9 cellular contexts compared by ENCODE assay signal in the genomic region with DNA sequence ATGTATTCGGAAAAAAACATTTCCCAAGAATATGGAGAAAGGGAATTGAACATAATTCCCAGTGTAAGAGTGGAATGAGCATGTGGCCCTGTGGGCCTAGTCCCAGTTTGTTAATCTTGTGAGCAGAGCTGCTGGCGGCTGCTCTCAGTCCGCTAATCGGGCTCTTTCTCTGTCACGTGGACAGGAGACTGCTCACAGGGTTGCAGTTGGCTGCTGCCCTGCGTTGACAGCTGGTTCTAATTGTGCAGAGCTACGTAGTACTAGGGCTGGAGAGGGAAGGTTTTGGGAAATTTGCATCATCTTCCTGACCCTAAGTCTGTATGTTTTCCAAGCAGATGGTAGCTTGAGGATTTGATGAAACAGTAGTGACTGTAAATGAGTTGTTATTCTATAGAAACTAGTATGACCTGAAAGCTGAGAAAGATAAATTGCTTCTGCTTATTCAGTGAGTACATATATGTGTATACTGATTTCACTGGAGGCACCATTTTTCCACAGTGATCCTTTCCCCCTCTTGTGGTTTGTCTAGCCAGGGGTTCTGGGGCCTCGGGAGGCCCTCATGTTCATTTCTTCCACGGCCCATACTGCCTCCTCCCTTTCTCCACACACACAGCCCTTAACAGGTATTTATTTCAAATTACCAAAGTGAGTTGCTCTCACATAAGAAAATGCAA.
DNase-seq lines count a peak whose midpoint lies in the region; ATAC-seq, FAIRE-seq and TF ChIP-seq lines count a peak whose summit lies in the region.
"Had no signal": no experiment of that assay in that cellular context is flagged by ENCODE, and none has a peak within 500 bp of the region (broad histone marks: within the 10 kb centered on the region; RNA-seq: fewer than 3 reads in every experiment).

No MANE protein-coding gene starts in this region.

- intact Hi-C loops in ovary (cut with DNase I): no loop called here

- peaks cover 10% of the 10 kb centered on the region for H3K36me3 Mint-ChIP-seq in T-helper 17 cell (ENCODE audit: low read depth)

- no peak overlapping the region for H3K27ac Mint-ChIP-seq in T-helper 17 cell

- H3K4me1 ChIP-seq in gastroesophageal sphincter: peaks cover 0 to 29% (median 12%) of the 10 kb centered on the region in 3 donors
- H3K4me1 ChIP-seq in ovary (ENCODE audit: insufficient read depth): peaks cover 15% of the 10 kb centered on the region
- peaks cover 0 to 3% of the 10 kb centered on the region in 2 donors for H3K4me1 ChIP-seq in small intestine (ENCODE audit: control insufficient read depth in 2 of 2, insufficient read depth in 1 of 2, low read depth in 1 of 2, low read length in 1 of 2)

- H3K4me3 ChIP-seq in gastroesophageal sphincter (no peak overlapping the region), ovary (no peak overlapping the region), small intestine (ENCODE audit: low read depth in 1 of 2, low read length in 2 of 2) (no peak overlapping the region)

- ATAC-seq in gastroesophageal sphincter: peak; percentile 99
- ATAC-seq in T-helper 17 cell: no peak

- TF ChIP-seq EP300 in gastroesophageal sphincter (IDR thresholded peaks at IDR 0.05) (no peak), ovary (IDR thresholded peaks at IDR 0.05) (peak; percentile 95)

- H3K4me3 Mint-ChIP-seq in T-helper 17 cell: no peak overlapping the region

- DNase-seq in Ammon's horn (ENCODE audit: low spot score) (peak; percentile 93), SHP77 (lab: John Stamatoyannopoulos, UW) (peak; percentile 65 to 85), ovary (peak; percentile 89 to 96 (median 92)), small intestine (no peak), NCI-H1417 treated with DMSO at 0.1 percent for 48 hours (lab: John Stamatoyannopoulos, UW) (no peak), T-helper 17 cell (no peak)
- no peak for DNase-seq in activated CD4-positive, CD25-positive, alpha-beta regulatory T cell treated with anti-CD3 and anti-CD28 coated beads, Interleukin-2, amount 50 U/mL, for 72 hours
- DNase-seq: DND-41 had no signal

- H3K27me3 ChIP-seq in gastroesophageal sphincter (no peaks in the 10 kb centered on the region), ovary (no peaks in the 10 kb centered on the region), small intestine (ENCODE audit: control insufficient read depth in 2 of 2, insufficient read depth in 2 of 2, low read length in 2 of 2) (no peaks in the 10 kb centered on the region)

- H3K9me3 ChIP-seq in gastroesophageal sphincter: no peaks in the 10 kb centered on the region
- no peaks in the 10 kb centered on the region for H3K9me3 ChIP-seq in ovary
- H3K9me3 ChIP-seq in small intestine (ENCODE audit: control insufficient read depth, low read depth): no peaks in the 10 kb centered on the region
- no peaks in the 10 kb centered on the region for H3K9me3 ChIP-seq in T-helper 17 cell (ENCODE audit: control insufficient read depth, low read length, poor library complexity, severe bottlenecking)

- 11 to 20% methylated on average over 6 to 9 of the region's 9 CpGs for WGBS in gastroesophageal sphincter (ENCODE audit: low coverage in 1 of 2), 2 donors
- WGBS in ovary, 3 donors: 10 to 20% (median 11%) methylated on average over 9 of the region's 9 CpGs
- WGBS in small intestine, 3 donors: 68 to 95% (median 88%) methylated on average over 9 of the region's 9 CpGs

- peaks cover 6% of the 10 kb centered on the region for H3K4me1 Mint-ChIP-seq in T-helper 17 cell

- no peaks in the 10 kb centered on the region for H3K36me3 ChIP-seq in gastroesophageal sphincter
- H3K36me3 ChIP-seq in ovary: no peaks in the 10 kb centered on the region
- peaks cover 0 to 6% of the 10 kb centered on the region in 2 donors for H3K36me3 ChIP-seq in small intestine (ENCODE audit: control insufficient read depth in 2 of 2, insufficient read depth in 2 of 2, low read length in 2 of 2)

- FAIRE-seq in small intestine (lab: Jason Lieb, UNC): no peak

- H3K27ac ChIP-seq in gastroesophageal sphincter (peak overlapping the region; percentile 5 to 77 (median 70)), ovary (peak overlapping the region; percentile 1 to 89), small intestine (ENCODE audit: low read depth in 1 of 2, low read length in 1 of 2) (peak overlapping the region in 1 of 2 donors; percentile 74)

- H3K27me3 Mint-ChIP-seq in T-helper 17 cell: no peaks in the 10 kb centered on the region

- TF ChIP-seq CTCF in gastroesophageal sphincter (IDR thresholded peaks at IDR 0.05): no peak
- no peak for TF ChIP-seq CTCF in ovary (IDR thresholded peaks at IDR 0.05)

- no peak for TF ChIP-seq POLR2A in gastroesophageal sphincter (IDR thresholded peaks at IDR 0.05)
- no peak for TF ChIP-seq POLR2A in ovary (IDR thresholded peaks at IDR 0.05)

Comparison
In these comparisons a context has a peak if more than half of its experiments do, and no peak if none do; other contexts are left out.
1. DNase-seq: peak in Ammon's horn (single experiment), SHP77 (2 of 2) and ovary (5 of 5); none in activated CD4-positive, CD25-positive, alpha-beta regulatory T cell treated with anti-CD3 and anti-CD28 coated beads, Interleukin-2, amount 50 U/mL, for 72 hours (single experiment), small intestine (single experiment), NCI-H1417 treated with DMSO at 0.1 percent for 48 hours (single experiment) and T-helper 17 cell (0 of 3).